In genomic region chr1:3756394-3756793, GRCh38 we compare ENCODE assay signal across 1 cellular context.
TF ChIP-seq lines count a peak whose summit lies in the region.

No MANE protein-coding gene starts in this region.

TF ChIP-seq in K562, 482 proteins besides CTCF, POLR2A, EP300 and RAD21 (continued from another document and continues in another):
- no peak for TF ChIP-seq CHD4 (IDR thresholded peaks at IDR 0.05; ENCODE audit: insufficient read depth, insufficient replicate concordance, low read depth, low read length, poor library complexity, severe bottlenecking)
- no peak for TF ChIP-seq KLF6 (CRISPR knock-in tag; IDR thresholded peaks at IDR 0.05; ENCODE audit: borderline replicate concordance)
- TF ChIP-seq ZZZ3 (IDR thresholded peaks at IDR 0.05) = no peak
- no peak for TF ChIP-seq RBM17 (IDR thresholded peaks at IDR 0.05; ENCODE audit: borderline replicate concordance, low read depth, low read length)
- no peak for TF ChIP-seq MTA2 (IDR thresholded peaks at IDR 0.05; ENCODE audit: low read depth)
- no peak for TF ChIP-seq SMAD4 (CRISPR knock-in tag; conservative IDR thresholded peaks at IDR 0.05)
- TF ChIP-seq ZNF512 (tag; IDR thresholded peaks at IDR 0.05) = no peak
- no peak for TF ChIP-seq ZNF699 (CRISPR knock-in tag; IDR thresholded peaks at IDR 0.05; ENCODE audit: insufficient replicate concordance)
- TF ChIP-seq NFRKB (IDR thresholded peaks at IDR 0.05; ENCODE audit: low read depth) = no peak
- TF ChIP-seq TCF3 (CRISPR knock-in tag; IDR thresholded peaks at IDR 0.05) = peak; percentile 47; the same call in 1 of the 2 replicates
- no peak for TF ChIP-seq POLR2B (IDR thresholded peaks at IDR 0.05; ENCODE audit: low read depth, partially characterized antibody)
- no peak for TF ChIP-seq ARID4B (CRISPR knock-in tag; IDR thresholded peaks at IDR 0.05)
- no peak for TF ChIP-seq RFX1 (IDR thresholded peaks at IDR 0.05)
- no peak for TF ChIP-seq TOE1 (IDR thresholded peaks at IDR 0.05; ENCODE audit: borderline replicate concordance)
- no peak for TF ChIP-seq TOE1 (CRISPR knock-in tag; IDR thresholded peaks at IDR 0.05; ENCODE audit: borderline replicate concordance, low read depth)
- TF ChIP-seq MEIS2 (IDR thresholded peaks at IDR 0.05; ENCODE audit: partially characterized antibody) = peak; percentile 17
- TF ChIP-seq ZNF354B (CRISPR knock-in tag; IDR thresholded peaks at IDR 0.05) = no peak
- TF ChIP-seq RBM22 (IDR thresholded peaks at IDR 0.05; ENCODE audit: low read depth, low read length, poor library complexity, severe bottlenecking) = no peak
- TF ChIP-seq SOX6 (IDR thresholded peaks at IDR 0.05) = no peak
- TF ChIP-seq KLF10 (CRISPR knock-in tag; IDR thresholded peaks at IDR 0.05) = no peak
- no peak for TF ChIP-seq MED1 (CRISPR knock-in tag; IDR thresholded peaks at IDR 0.05; ENCODE audit: borderline replicate concordance)
- no peak for TF ChIP-seq SIN3B (IDR thresholded peaks at IDR 0.05; ENCODE audit: low read depth)
- TF ChIP-seq ZNF511 (CRISPR knock-in tag; IDR thresholded peaks at IDR 0.05) = no peak
- TF ChIP-seq CBX1 (IDR thresholded peaks at IDR 0.05; ENCODE audit: low read depth) = no peak
- no peak for TF ChIP-seq ZNF197 (CRISPR knock-in tag; IDR thresholded peaks at IDR 0.05; ENCODE audit: low read depth)
- no peak for TF ChIP-seq IRF1 (CRISPR knock-in tag; IDR thresholded peaks at IDR 0.05; ENCODE audit: borderline replicate concordance)
- TF ChIP-seq IFI16 (CRISPR knock-in tag; IDR thresholded peaks at IDR 0.05) = no peak
- TF ChIP-seq THAP12 (CRISPR knock-in tag; IDR thresholded peaks at IDR 0.05) = no peak
- TF ChIP-seq E2F6 (IDR thresholded peaks at IDR 0.05; ENCODE audit: borderline replicate concordance in 1 of 2, extremely low read depth in 1 of 2, insufficient read depth in 1 of 2, insufficient read length in 1 of 2, low read depth in 1 of 2, low read length in 1 of 2, poor library complexity in 1 of 2, severe bottlenecking in 1 of 2) = peak; percentile 21 to 25
- TF ChIP-seq JUN (IDR thresholded peaks at IDR 0.05; ENCODE audit: borderline replicate concordance, low read depth, low read length) = 0 out of 2 replicates have a peak, but pooled peaks have one; percentile 19
- TF ChIP-seq JUN (CRISPR knock-in tag; IDR thresholded peaks at IDR 0.05; ENCODE audit: borderline replicate concordance) = no peak
- peak; percentile 45; the same call in 1 of the 2 replicates for TF ChIP-seq ARID1B (IDR thresholded peaks at IDR 0.05)
- TF ChIP-seq ZNF134 (CRISPR knock-in tag; conservative IDR thresholded peaks at IDR 0.05) = no peak
- no peak for TF ChIP-seq NFATC3 (IDR thresholded peaks at IDR 0.05)
- TF ChIP-seq ZNF212 (CRISPR knock-in tag; IDR thresholded peaks at IDR 0.05) = no peak
- TF ChIP-seq NELFE (IDR thresholded peaks at IDR 0.05; ENCODE audit: insufficient read depth, insufficient read length) = no peak
- no peak for TF ChIP-seq CLOCK (CRISPR knock-in tag; IDR thresholded peaks at IDR 0.05; ENCODE audit: borderline replicate concordance)
- TF ChIP-seq PHTF2 (CRISPR knock-in tag; IDR thresholded peaks at IDR 0.05) = no peak
- no peak for TF ChIP-seq ZNF274 (IDR thresholded peaks at IDR 0.05; ENCODE audit: borderline replicate concordance, low read depth, low read length)
- TF ChIP-seq CHAMP1 (IDR thresholded peaks at IDR 0.05) = no peak
- TF ChIP-seq BHLHE40 (IDR thresholded peaks at IDR 0.05; ENCODE audit: low read length) = 0 out of 2 replicates have a peak, but pooled peaks have one; percentile 48
- no peak for TF ChIP-seq MIER1 (IDR thresholded peaks at IDR 0.05; ENCODE audit: low read depth)
- no peak for TF ChIP-seq CTBP1 (IDR thresholded peaks at IDR 0.05; ENCODE audit: borderline replicate concordance)
- peak; percentile 78; the same call in 1 of the 2 replicates for TF ChIP-seq ATF7 (IDR thresholded peaks at IDR 0.05)
- no peak for TF ChIP-seq HDAC2 (IDR thresholded peaks at IDR 0.05)
- TF ChIP-seq E4F1 (CRISPR knock-in tag; IDR thresholded peaks at IDR 0.05; ENCODE audit: borderline replicate concordance) = no peak
- peak; percentile 47; the same call in 1 of the 2 replicates for TF ChIP-seq NCOR1 (IDR thresholded peaks at IDR 0.05)
- no peak for TF ChIP-seq FOXJ2 (tag; IDR thresholded peaks at IDR 0.05)
- TF ChIP-seq ZBTB7A (IDR thresholded peaks at IDR 0.05; ENCODE audit: borderline replicate concordance, control insufficient read depth, low read depth, low read length) = no peak
